1 cellular context compared by ENCODE assay signal in the genomic region with DNA sequence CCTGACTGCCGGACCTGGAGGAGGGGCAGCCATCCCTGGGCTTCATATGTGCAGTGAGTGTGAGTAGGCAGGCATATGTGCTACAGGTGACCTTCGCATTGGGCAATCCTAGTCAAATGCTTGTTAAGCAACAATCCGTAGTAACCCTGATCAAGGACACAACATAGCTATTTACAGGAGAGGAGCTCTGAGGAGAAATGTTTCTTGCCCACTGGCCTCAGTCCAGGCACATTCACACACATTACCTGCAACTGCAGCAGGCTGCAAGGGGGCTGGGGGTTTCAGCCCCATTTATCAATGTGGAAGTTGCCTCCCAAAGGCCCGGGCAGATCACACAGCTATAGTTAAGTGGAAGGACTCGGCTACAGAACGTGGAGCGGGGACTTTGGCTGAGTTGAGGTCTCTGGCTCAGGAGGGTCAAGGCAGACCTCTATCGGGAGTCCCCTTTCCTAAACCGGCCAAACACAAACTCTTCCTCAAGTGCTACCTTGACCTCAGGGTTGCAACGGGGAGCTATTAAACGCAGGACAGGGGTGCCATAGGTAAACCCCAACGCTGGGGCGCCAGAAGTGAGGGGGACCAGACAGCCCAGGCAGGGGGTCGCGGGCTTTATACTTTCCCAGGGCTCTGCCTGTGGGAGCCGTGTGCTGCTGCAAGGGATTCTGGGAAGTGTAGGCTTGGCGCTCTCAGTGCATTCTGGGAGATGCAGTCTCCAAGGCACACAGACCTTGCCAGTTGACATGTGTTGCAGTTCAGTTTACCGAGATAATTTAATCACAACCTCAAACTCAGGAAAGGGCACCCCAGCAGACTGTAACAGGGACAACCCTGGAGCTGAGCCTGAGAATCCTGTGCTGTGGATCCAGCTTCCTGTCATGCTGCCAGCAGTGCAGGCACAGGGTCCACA.
TF ChIP-seq lines count a peak whose summit lies in the region.

No MANE protein-coding gene starts in this region.

TF ChIP-seq in HepG2, 621 proteins besides CTCF, POLR2A, EP300 and RAD21 (continued from another document):
- TF ChIP-seq, protein P1, sequence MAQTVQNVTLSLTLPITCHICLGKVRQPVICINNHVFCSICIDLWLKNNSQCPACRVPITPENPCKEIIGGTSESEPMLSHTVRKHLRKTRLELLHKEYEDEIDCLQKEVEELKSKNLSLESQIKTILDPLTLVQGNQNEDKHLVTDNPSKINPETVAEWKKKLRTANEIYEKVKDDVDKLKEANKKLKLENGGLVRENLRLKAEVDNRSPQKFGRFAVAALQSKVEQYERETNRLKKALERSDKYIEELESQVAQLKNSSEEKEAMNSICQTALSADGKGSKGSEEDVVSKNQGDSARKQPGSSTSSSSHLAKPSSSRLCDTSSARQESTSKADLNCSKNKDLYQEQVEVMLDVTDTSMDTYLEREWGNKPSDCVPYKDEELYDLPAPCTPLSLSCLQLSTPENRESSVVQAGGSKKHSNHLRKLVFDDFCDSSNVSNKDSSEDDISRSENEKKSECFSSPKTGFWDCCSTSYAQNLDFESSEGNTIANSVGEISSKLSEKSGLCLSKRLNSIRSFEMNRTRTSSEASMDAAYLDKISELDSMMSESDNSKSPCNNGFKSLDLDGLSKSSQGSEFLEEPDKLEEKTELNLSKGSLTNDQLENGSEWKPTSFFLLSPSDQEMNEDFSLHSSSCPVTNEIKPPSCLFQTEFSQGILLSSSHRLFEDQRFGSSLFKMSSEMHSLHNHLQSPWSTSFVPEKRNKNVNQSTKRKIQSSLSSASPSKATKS (CRISPR knock-in tag; IDR thresholded peaks at IDR 0.05): no peak
- TF ChIP-seq JDP2 (CRISPR knock-in tag; IDR thresholded peaks at IDR 0.05; ENCODE audit: borderline replicate concordance) (no peak), XRCC5 (optimal IDR thresholded peaks at IDR 0.05; ENCODE audit: low read length) (peak; percentile 13), MIER3 (CRISPR knock-in tag; IDR thresholded peaks at IDR 0.05; ENCODE audit: borderline replicate concordance) (peak; percentile 98), ZNF768 (CRISPR knock-in tag; IDR thresholded peaks at IDR 0.05) (no peak), NCOA1 (CRISPR knock-in tag; IDR thresholded peaks at IDR 0.05) (0 out of 2 replicates have a peak, but pooled peaks have one; percentile 87), ZNF720 (CRISPR knock-in tag; IDR thresholded peaks at IDR 0.05) (0 out of 2 replicates have a peak, but pooled peaks have one; percentile 76), CEBPG (CRISPR knock-in tag; IDR thresholded peaks at IDR 0.05) (peak; percentile 100), CAMTA2 (CRISPR knock-in tag; IDR thresholded peaks at IDR 0.05; ENCODE audit: borderline replicate concordance) (peak; percentile 73; the same call in 1 of the 2 replicates), FOSL1 (CRISPR knock-in tag; IDR thresholded peaks at IDR 0.05; ENCODE audit: borderline replicate concordance) (peak; percentile 46; the same call in 1 of the 2 replicates), MED8 (CRISPR knock-in tag; IDR thresholded peaks at IDR 0.05; ENCODE audit: insufficient replicate concordance) (peak; percentile 94), XBP1 (CRISPR knock-in tag; IDR thresholded peaks at IDR 0.05) (peak; percentile 88; the same call in 1 of the 2 replicates), HDAC1 (CRISPR knock-in tag; IDR thresholded peaks at IDR 0.05) (peak; percentile 92), STAT5B (CRISPR knock-in tag; IDR thresholded peaks at IDR 0.05) (peak; percentile 51), SALL2 (CRISPR knock-in tag; IDR thresholded peaks at IDR 0.05) (peak; percentile 80), RNF2 (conservative IDR thresholded peaks at IDR 0.05; ENCODE audit: low read depth) (no peak), SKI (IDR thresholded peaks at IDR 0.05; ENCODE audit: partially characterized antibody) (peak; percentile 28), SATB2 (CRISPR knock-in tag; IDR thresholded peaks at IDR 0.05) (no peak), RCOR2 (CRISPR knock-in tag; IDR thresholded peaks at IDR 0.05) (peak; percentile 92), TARDBP (CRISPR knock-in tag; IDR thresholded peaks at IDR 0.05) (peak; percentile 99), ZFAT (CRISPR knock-in tag; conservative IDR thresholded peaks at IDR 0.05) (no peak), NBN (conservative IDR thresholded peaks at IDR 0.05) (no peak)
- TF ChIP-seq, protein P2, sequence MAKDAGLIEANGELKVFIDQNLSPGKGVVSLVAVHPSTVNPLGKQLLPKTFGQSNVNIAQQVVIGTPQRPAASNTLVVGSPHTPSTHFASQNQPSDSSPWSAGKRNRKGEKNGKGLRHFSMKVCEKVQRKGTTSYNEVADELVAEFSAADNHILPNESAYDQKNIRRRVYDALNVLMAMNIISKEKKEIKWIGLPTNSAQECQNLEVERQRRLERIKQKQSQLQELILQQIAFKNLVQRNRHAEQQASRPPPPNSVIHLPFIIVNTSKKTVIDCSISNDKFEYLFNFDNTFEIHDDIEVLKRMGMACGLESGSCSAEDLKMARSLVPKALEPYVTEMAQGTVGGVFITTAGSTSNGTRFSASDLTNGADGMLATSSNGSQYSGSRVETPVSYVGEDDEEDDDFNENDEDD (CRISPR knock-in tag; IDR thresholded peaks at IDR 0.05; ENCODE audit: borderline replicate concordance): peak; percentile 67; the same call in 1 of the 2 replicates
- TF ChIP-seq, protein P3, sequence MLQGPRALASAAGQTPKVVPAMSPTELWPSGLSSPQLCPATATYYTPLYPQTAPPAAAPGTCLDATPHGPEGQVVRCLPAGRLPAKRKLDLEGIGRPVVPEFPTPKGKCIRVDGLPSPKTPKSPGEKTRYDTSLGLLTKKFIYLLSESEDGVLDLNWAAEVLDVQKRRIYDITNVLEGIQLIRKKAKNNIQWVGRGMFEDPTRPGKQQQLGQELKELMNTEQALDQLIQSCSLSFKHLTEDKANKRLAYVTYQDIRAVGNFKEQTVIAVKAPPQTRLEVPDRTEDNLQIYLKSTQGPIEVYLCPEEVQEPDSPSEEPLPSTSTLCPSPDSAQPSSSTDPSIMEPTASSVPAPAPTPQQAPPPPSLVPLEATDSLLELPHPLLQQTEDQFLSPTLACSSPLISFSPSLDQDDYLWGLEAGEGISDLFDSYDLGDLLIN (CRISPR knock-in tag; IDR thresholded peaks at IDR 0.05; ENCODE audit: borderline replicate concordance): peak; percentile 56; the same call in 1 of the 2 replicates
- TF ChIP-seq, protein P4, sequence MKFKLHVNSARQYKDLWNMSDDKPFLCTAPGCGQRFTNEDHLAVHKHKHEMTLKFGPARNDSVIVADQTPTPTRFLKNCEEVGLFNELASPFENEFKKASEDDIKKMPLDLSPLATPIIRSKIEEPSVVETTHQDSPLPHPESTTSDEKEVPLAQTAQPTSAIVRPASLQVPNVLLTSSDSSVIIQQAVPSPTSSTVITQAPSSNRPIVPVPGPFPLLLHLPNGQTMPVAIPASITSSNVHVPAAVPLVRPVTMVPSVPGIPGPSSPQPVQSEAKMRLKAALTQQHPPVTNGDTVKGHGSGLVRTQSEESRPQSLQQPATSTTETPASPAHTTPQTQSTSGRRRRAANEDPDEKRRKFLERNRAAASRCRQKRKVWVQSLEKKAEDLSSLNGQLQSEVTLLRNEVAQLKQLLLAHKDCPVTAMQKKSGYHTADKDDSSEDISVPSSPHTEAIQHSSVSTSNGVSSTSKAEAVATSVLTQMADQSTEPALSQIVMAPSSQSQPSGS (CRISPR knock-in tag; IDR thresholded peaks at IDR 0.05): peak; percentile 97
- TF ChIP-seq, protein P5, sequence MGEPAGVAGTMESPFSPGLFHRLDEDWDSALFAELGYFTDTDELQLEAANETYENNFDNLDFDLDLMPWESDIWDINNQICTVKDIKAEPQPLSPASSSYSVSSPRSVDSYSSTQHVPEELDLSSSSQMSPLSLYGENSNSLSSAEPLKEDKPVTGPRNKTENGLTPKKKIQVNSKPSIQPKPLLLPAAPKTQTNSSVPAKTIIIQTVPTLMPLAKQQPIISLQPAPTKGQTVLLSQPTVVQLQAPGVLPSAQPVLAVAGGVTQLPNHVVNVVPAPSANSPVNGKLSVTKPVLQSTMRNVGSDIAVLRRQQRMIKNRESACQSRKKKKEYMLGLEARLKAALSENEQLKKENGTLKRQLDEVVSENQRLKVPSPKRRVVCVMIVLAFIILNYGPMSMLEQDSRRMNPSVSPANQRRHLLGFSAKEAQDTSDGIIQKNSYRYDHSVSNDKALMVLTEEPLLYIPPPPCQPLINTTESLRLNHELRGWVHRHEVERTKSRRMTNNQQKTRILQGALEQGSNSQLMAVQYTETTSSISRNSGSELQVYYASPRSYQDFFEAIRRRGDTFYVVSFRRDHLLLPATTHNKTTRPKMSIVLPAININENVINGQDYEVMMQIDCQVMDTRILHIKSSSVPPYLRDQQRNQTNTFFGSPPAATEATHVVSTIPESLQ (CRISPR knock-in tag; conservative IDR thresholded peaks at IDR 0.05): no peak
- TF ChIP-seq, protein P6, sequence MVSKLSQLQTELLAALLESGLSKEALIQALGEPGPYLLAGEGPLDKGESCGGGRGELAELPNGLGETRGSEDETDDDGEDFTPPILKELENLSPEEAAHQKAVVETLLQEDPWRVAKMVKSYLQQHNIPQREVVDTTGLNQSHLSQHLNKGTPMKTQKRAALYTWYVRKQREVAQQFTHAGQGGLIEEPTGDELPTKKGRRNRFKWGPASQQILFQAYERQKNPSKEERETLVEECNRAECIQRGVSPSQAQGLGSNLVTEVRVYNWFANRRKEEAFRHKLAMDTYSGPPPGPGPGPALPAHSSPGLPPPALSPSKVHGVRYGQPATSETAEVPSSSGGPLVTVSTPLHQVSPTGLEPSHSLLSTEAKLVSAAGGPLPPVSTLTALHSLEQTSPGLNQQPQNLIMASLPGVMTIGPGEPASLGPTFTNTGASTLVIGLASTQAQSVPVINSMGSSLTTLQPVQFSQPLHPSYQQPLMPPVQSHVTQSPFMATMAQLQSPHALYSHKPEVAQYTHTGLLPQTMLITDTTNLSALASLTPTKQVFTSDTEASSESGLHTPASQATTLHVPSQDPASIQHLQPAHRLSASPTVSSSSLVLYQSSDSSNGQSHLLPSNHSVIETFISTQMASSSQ (IDR thresholded peaks at IDR 0.05; ENCODE audit: low read depth): peak; percentile 89
- TF ChIP-seq, protein P6 (CRISPR knock-in tag; IDR thresholded peaks at IDR 0.05; ENCODE audit: borderline replicate concordance): peak; percentile 95
- TF ChIP-seq, protein P7, sequence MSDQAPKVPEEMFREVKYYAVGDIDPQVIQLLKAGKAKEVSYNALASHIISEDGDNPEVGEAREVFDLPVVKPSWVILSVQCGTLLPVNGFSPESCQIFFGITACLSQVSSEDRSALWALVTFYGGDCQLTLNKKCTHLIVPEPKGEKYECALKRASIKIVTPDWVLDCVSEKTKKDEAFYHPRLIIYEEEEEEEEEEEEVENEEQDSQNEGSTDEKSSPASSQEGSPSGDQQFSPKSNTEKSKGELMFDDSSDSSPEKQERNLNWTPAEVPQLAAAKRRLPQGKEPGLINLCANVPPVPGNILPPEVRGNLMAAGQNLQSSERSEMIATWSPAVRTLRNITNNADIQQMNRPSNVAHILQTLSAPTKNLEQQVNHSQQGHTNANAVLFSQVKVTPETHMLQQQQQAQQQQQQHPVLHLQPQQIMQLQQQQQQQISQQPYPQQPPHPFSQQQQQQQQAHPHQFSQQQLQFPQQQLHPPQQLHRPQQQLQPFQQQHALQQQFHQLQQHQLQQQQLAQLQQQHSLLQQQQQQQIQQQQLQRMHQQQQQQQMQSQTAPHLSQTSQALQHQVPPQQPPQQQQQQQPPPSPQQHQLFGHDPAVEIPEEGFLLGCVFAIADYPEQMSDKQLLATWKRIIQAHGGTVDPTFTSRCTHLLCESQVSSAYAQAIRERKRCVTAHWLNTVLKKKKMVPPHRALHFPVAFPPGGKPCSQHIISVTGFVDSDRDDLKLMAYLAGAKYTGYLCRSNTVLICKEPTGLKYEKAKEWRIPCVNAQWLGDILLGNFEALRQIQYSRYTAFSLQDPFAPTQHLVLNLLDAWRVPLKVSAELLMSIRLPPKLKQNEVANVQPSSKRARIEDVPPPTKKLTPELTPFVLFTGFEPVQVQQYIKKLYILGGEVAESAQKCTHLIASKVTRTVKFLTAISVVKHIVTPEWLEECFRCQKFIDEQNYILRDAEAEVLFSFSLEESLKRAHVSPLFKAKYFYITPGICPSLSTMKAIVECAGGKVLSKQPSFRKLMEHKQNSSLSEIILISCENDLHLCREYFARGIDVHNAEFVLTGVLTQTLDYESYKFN (CRISPR knock-in tag; conservative IDR thresholded peaks at IDR 0.05): peak; percentile 95
- TF ChIP-seq, protein P8, sequence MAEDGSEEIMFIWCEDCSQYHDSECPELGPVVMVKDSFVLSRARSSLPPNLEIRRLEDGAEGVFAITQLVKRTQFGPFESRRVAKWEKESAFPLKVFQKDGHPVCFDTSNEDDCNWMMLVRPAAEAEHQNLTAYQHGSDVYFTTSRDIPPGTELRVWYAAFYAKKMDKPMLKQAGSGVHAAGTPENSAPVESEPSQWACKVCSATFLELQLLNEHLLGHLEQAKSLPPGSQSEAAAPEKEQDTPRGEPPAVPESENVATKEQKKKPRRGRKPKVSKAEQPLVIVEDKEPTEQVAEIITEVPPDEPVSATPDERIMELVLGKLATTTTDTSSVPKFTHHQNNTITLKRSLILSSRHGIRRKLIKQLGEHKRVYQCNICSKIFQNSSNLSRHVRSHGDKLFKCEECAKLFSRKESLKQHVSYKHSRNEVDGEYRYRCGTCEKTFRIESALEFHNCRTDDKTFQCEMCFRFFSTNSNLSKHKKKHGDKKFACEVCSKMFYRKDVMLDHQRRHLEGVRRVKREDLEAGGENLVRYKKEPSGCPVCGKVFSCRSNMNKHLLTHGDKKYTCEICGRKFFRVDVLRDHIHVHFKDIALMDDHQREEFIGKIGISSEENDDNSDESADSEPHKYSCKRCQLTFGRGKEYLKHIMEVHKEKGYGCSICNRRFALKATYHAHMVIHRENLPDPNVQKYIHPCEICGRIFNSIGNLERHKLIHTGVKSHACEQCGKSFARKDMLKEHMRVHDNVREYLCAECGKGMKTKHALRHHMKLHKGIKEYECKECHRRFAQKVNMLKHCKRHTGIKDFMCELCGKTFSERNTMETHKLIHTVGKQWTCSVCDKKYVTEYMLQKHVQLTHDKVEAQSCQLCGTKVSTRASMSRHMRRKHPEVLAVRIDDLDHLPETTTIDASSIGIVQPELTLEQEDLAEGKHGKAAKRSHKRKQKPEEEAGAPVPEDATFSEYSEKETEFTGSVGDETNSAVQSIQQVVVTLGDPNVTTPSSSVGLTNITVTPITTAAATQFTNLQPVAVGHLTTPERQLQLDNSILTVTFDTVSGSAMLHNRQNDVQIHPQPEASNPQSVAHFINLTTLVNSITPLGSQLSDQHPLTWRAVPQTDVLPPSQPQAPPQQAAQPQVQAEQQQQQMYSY (CRISPR knock-in tag; IDR thresholded peaks at IDR 0.05): no peak
